In genomic region chr19:52095172-52096014, GRCh38 we compare ENCODE assay signal across 8 cellular contexts. TPM values are rescaled to one million over a fixed set of nuclear protein-coding genes. Genes with fewer than 3 reads are reported as not detected.
DNase-seq lines count a peak whose midpoint lies in the region; ATAC-seq, FAIRE-seq and TF ChIP-seq lines count a peak whose summit lies in the region.

ZNF841 (minus strand) TSS chr19:52095765; CDS start chr19:52084801, 10,964 bp downstream.

- H3K27me3 ChIP-seq in CD8-positive, alpha-beta T cell (ENCODE audit: insufficient read depth, low read length), result no peaks in the 10 kb centered on the region
- no peaks in the 10 kb centered on the region for H3K27me3 ChIP-seq in neuron (ENCODE audit: insufficient read depth, low read length)
- no peaks in the 10 kb centered on the region for H3K27me3 ChIP-seq in stomach

- TF ChIP-seq POLR2A in stomach (IDR thresholded peaks at IDR 0.05), result peak in 1 of 4 donors; percentile 43

- CTCF ChIA-PET in CD8-positive, alpha-beta T cell (lab: Charles Lee), result no interaction called here

- no peak for FAIRE-seq in frontal cortex (lab: Jason Lieb, UNC)

- peak; percentile 70 to 88 (median 82) for DNase-seq in CD8-positive, alpha-beta T cell
- DNase-seq in SK-MEL-5 (ENCODE audit: low read depth, low spot score) (peak; percentile 94), frontal cortex (ENCODE audit: low spot score in 2 of 2) (peak; percentile 58 to 89), stomach (peak; percentile 93)
- DNase-seq in activated naive CD4-positive, alpha-beta T cell treated with Interleukin-2 at 50 U/mL for 16 hours, result peak; percentile 88

- H2AFZ ChIP-seq in neuron (ENCODE audit: low read depth, low read length), result peak within 1 kb of the TSS; percentile 97

- intact Hi-C loops in CD8-positive, alpha-beta T cell (cut with DNase I, micrococcal nuclease), result loop anchor here (1.0 to 10.0 kb wide), 4 partner anchors 45 to 1299 kb away; partner anchors contain the start of genes ZNF432 (in 2 of the 2) and ZNF765 (in 1 of the 2)
- intact Hi-C loops in stomach (cut with DNase I; ENCODE audit: low total_unique reads), result no loop called here

- TF ChIP-seq CTCF in CD8-positive, alpha-beta T cell (IDR thresholded peaks at IDR 0.05), result no peak
- peak in 1 of 7 experiments; percentile 40 for TF ChIP-seq CTCF in stomach (IDR thresholded peaks at IDR 0.05)

- H3K4me1 Mint-ChIP-seq in CD8-positive, alpha-beta T cell (ENCODE audit: low read depth), result peaks cover 41% of the 10 kb centered on the region

- ATAC-seq in CD8-positive, alpha-beta T cell, result peak; percentile 97
- peak; percentile 89 for ATAC-seq in GM21447 (IDR thresholded peaks at IDR 0.05; ENCODE audit: unreplicated experiment)

- POLR2A ChIA-PET in CD8-positive, alpha-beta T cell (lab: Charles Lee), result no interaction called here

- H3K4me3 ChIP-seq in CD8-positive, alpha-beta T cell (ENCODE audit: low read depth, low read length), result peak within 1 kb of the TSS; percentile 99
- H3K4me3 ChIP-seq in neuron (ENCODE audit: low read length), result peak within 1 kb of the TSS; percentile 98
- H3K4me3 ChIP-seq in stomach, result peak within 1 kb of the TSS; percentile 80 to 95 (median 88)

- peaks cover 25% of the 10 kb centered on the region for H3K9me3 Mint-ChIP-seq in CD8-positive, alpha-beta T cell

- peak within 1 kb of the TSS; percentile 86 for H3K27ac ChIP-seq in CD8-positive, alpha-beta T cell (ENCODE audit: low read depth, low read length)
- H3K27ac ChIP-seq in KOPT-K1 (ENCODE audit: low read depth, low read length, poor library complexity, severe bottlenecking) (peak within 1 kb of the TSS; percentile 72), stomach (peak within 1 kb of the TSS; percentile 73 to 88 (median 85))

- H3K9me3 ChIP-seq in CD8-positive, alpha-beta T cell (ENCODE audit: low read length), result peaks cover 10% of the 10 kb centered on the region
- peaks cover 83% of the 10 kb centered on the region for H3K9me3 ChIP-seq in KOPT-K1 (ENCODE audit: insufficient read depth, low read length, poor library complexity, severe bottlenecking)
- H3K9me3 ChIP-seq in neuron (ENCODE audit: low read length), result peaks cover 22% of the 10 kb centered on the region
- peaks cover 10 to 61% (median 38%) of the 10 kb centered on the region in 4 donors for H3K9me3 ChIP-seq in stomach

- peaks cover 3% of the 10 kb centered on the region for H3K36me3 ChIP-seq in CD8-positive, alpha-beta T cell (ENCODE audit: insufficient read depth, low read length)
- H3K36me3 ChIP-seq in KOPT-K1 (ENCODE audit: insufficient read depth, low read length), result peaks cover 33% of the 10 kb centered on the region
- H3K36me3 ChIP-seq in neuron (ENCODE audit: insufficient read depth, low read length), result peaks cover 22% of the 10 kb centered on the region
- H3K36me3 ChIP-seq in stomach, result peaks cover 4 to 30% (median 29%) of the 10 kb centered on the region in 4 donors

- no peak for TF ChIP-seq EP300 in stomach (IDR thresholded peaks at IDR 0.05)

- 1 to 2% (median 2%) methylated on average over 48 to 59 of the region's 59 CpGs for WGBS in stomach, 5 donors

- peaks cover 16% of the 10 kb centered on the region for H3K4me1 ChIP-seq in CD8-positive, alpha-beta T cell (ENCODE audit: insufficient read depth, low read length)
- peaks cover 11% of the 10 kb centered on the region for H3K4me1 ChIP-seq in neuron (ENCODE audit: insufficient read depth, low read length)
- peaks cover 12 to 42% (median 23%) of the 10 kb centered on the region in 4 donors for H3K4me1 ChIP-seq in stomach

- no peaks in the 10 kb centered on the region for H3K27me3 Mint-ChIP-seq in CD8-positive, alpha-beta T cell (ENCODE audit: low read depth)

- peak within 1 kb of the TSS; percentile 93 for H3K27ac Mint-ChIP-seq in CD8-positive, alpha-beta T cell

- H3K36me3 Mint-ChIP-seq in CD8-positive, alpha-beta T cell, result peaks cover 58% of the 10 kb centered on the region

- in situ Hi-C loops in SK-MEL-5 (cut with HindIII; ENCODE audit: low pct_unique_long_range_greater_than_20kb, low sequenced_read_pairs), result no loop called here

- H3K4me3 Mint-ChIP-seq in CD8-positive, alpha-beta T cell, result peak within 1 kb of the TSS; percentile 97

RNA-seq across cellular contexts. Expression of gene ZNF841, which starts in this region (rescaled TPM):
- total RNA-seq in CD8-positive, alpha-beta T cell, result 10 to 100 TPM; 18.9 to 19.9 TPM
- 10.0 and 10.1 TPM in 2 replicates for total RNA-seq in SK-MEL-5 (2014; rRNA removed; shearing (Covaris generic))
- polyA plus RNA-seq in SK-MEL-5 (2015; cell fraction: cytosol; rRNA removed), result 4.5 and 6.1 TPM in 2 replicates
- polyA plus RNA-seq in SK-MEL-5 (2015; cell fraction: nucleus; rRNA removed), result 27.8 and 33.6 TPM in 2 replicates
- total RNA-seq in frontal cortex, result 52.6 TPM
- 10 to 100 TPM in 4 of 5 donors, 1 to 10 TPM in 1; 4.3 to 47.4 (median 20.7) TPM for total RNA-seq in stomach
- polyA plus RNA-seq in stomach, result 1 to 10 TPM; 5.2 to 6.3 (median 6.2) TPM

Comparison
In these comparisons a context has a peak if more than half of its experiments do, and no peak if none do; other contexts are left out.
1. Peak in every context shown above with its lines: DNase-seq, ATAC-seq, H3K4me3 ChIP-seq and H3K27ac ChIP-seq.